ENCODE assay signal across 1 cellular context in the genomic region with DNA sequence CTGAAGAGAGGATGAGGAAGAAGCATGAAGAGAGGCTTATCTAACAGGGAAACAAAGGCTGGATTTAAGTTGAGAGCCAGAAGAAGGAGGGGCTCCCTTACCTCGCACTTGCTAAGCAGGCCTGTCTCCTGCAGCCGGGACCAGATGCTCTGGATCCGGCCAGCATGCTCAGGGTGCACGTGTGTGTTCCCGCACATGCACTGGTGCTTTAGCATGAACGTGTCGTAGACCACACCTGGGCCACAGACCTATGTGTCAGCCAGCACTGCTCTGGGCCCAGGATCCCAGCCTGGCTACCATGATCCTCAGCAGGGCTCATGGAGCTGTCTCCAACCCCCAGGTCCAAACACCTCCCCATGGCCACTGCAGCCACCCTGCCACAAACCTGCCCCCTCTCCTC.
TF ChIP-seq lines count a peak whose summit lies in the region.

No MANE protein-coding gene starts in this region.

TF ChIP-seq in IMR-90, 13 proteins besides CTCF, POLR2A, EP300 and RAD21 (continued from another document):
- TF ChIP-seq, protein P1, sequence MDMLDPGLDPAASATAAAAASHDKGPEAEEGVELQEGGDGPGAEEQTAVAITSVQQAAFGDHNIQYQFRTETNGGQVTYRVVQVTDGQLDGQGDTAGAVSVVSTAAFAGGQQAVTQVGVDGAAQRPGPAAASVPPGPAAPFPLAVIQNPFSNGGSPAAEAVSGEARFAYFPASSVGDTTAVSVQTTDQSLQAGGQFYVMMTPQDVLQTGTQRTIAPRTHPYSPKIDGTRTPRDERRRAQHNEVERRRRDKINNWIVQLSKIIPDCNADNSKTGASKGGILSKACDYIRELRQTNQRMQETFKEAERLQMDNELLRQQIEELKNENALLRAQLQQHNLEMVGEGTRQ (IDR thresholded peaks at IDR 0.05; ENCODE audit: low read depth, low read length): no peak
- TF ChIP-seq FOS (IDR thresholded peaks at IDR 0.05; ENCODE audit: low read depth, low read length): no peak
- no peak for TF ChIP-seq MAZ (IDR thresholded peaks at IDR 0.05; ENCODE audit: borderline replicate concordance, low read depth, low read length)
- TF ChIP-seq NFE2L2 (IDR thresholded peaks at IDR 0.05; ENCODE audit: low read depth, low read length): no peak
- no peak for TF ChIP-seq SMC3 (IDR thresholded peaks at IDR 0.05; ENCODE audit: low read depth, low read length)
- TF ChIP-seq MXI1 (IDR thresholded peaks at IDR 0.05; ENCODE audit: borderline replicate concordance, low read depth, low read length): no peak
- TF ChIP-seq, protein P2, sequence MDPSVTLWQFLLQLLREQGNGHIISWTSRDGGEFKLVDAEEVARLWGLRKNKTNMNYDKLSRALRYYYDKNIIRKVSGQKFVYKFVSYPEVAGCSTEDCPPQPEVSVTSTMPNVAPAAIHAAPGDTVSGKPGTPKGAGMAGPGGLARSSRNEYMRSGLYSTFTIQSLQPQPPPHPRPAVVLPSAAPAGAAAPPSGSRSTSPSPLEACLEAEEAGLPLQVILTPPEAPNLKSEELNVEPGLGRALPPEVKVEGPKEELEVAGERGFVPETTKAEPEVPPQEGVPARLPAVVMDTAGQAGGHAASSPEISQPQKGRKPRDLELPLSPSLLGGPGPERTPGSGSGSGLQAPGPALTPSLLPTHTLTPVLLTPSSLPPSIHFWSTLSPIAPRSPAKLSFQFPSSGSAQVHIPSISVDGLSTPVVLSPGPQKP (IDR thresholded peaks at IDR 0.05; ENCODE audit: borderline replicate concordance, low read depth, low read length): no peak
- TF ChIP-seq CHD1 (IDR thresholded peaks at IDR 0.05; ENCODE audit: low read depth, low read length): no peak
- no peak for TF ChIP-seq MAFK (IDR thresholded peaks at IDR 0.05; ENCODE audit: low read depth, low read length)
- no peak for TF ChIP-seq RFX5 (IDR thresholded peaks at IDR 0.05; ENCODE audit: low read depth, low read length)
